ENCODE assay signal across 1 cellular context in genomic region chr4:26821677-26822503, GRCh38.
A peak's percentile ranks its signal among the peaks of the same experiment; 100 is the strongest.
TF ChIP-seq lines count a peak whose summit lies in the region.

No MANE protein-coding gene starts in this region.

TF ChIP-seq in HepG2, 621 proteins besides CTCF, POLR2A, EP300 and RAD21 (continued from another document and continues in another):
- TF ChIP-seq, protein P1, sequence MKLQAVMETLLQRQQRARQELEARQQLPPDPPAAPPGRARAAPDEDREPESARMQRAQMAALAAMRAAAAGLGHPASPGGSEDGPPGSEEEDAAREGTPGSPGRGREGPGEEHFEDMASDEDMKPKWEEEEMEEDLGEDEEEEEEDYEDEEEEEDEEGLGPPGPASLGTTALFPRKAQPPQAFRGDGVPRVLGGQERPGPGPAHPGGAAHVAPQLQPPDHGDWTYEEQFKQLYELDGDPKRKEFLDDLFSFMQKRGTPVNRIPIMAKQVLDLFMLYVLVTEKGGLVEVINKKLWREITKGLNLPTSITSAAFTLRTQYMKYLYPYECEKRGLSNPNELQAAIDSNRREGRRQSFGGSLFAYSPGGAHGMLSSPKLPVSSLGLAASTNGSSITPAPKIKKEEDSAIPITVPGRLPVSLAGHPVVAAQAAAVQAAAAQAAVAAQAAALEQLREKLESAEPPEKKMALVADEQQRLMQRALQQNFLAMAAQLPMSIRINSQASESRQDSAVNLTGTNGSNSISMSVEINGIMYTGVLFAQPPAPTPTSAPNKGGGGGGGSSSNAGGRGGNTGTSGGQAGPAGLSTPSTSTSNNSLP (IDR thresholded peaks at IDR 0.05; ENCODE audit: low read depth, low read length): peak; percentile 71
- TF ChIP-seq ZKSCAN5 (CRISPR knock-in tag; IDR thresholded peaks at IDR 0.05) (no peak), FOXP1 (IDR thresholded peaks at IDR 0.05) (no peak), FOXP1 (CRISPR knock-in tag; IDR thresholded peaks at IDR 0.05) (peak; percentile 45), CREM (IDR thresholded peaks at IDR 0.05) (peak; percentile 62), CREM (CRISPR knock-in tag; IDR thresholded peaks at IDR 0.05) (no peak), ZNF557 (CRISPR knock-in tag; IDR thresholded peaks at IDR 0.05) (0 out of 2 replicates have a peak, but pooled peaks have one; percentile 40), MIXL1 (CRISPR knock-in tag; IDR thresholded peaks at IDR 0.05) (peak; percentile 99), ZNF788 (CRISPR knock-in tag; IDR thresholded peaks at IDR 0.05; ENCODE audit: borderline replicate concordance) (peak; percentile 60; the same call in 1 of the 2 replicates), MLLT10 (CRISPR knock-in tag; IDR thresholded peaks at IDR 0.05) (no peak), KMT2B (CRISPR knock-in tag; IDR thresholded peaks at IDR 0.05) (peak; percentile 49; the same call in 1 of the 2 replicates), U2AF1 (optimal IDR thresholded peaks at IDR 0.05; ENCODE audit: low read depth, low read length) (no peak), GZF1 (CRISPR knock-in tag; IDR thresholded peaks at IDR 0.05) (peak; percentile 45; the same call in 1 of the 2 replicates), RARA (CRISPR knock-in tag; IDR thresholded peaks at IDR 0.05) (peak; percentile 53), ZNF768 (CRISPR knock-in tag; IDR thresholded peaks at IDR 0.05) (0 out of 2 replicates have a peak, but pooled peaks have one; percentile 36), PLSCR1 (CRISPR knock-in tag; IDR thresholded peaks at IDR 0.05; ENCODE audit: borderline replicate concordance) (no peak), MIER3 (CRISPR knock-in tag; IDR thresholded peaks at IDR 0.05; ENCODE audit: borderline replicate concordance) (peak; percentile 19; the same call in 1 of the 2 replicates), HIC2 (CRISPR knock-in tag; IDR thresholded peaks at IDR 0.05; ENCODE audit: low read depth) (peak; percentile 33; the same call in 1 of the 2 replicates), TBX2 (CRISPR knock-in tag; IDR thresholded peaks at IDR 0.05; ENCODE audit: borderline replicate concordance) (peak; percentile 65; the same call in 1 of the 2 replicates), RBFOX2 (IDR thresholded peaks at IDR 0.05; ENCODE audit: low read depth, low read length) (no peak; the same call in 1 of the 2 replicates), ZNF317 (CRISPR knock-in tag; IDR thresholded peaks at IDR 0.05) (peak; percentile 67; the same call in 1 of the 2 replicates), EHMT2 (IDR thresholded peaks at IDR 0.05; ENCODE audit: borderline replicate concordance, low read depth, low read length) (peak; percentile 22; the same call in 1 of the 2 replicates), RFXANK (CRISPR knock-in tag; IDR thresholded peaks at IDR 0.05) (no peak), ZNF782 (CRISPR knock-in tag; IDR thresholded peaks at IDR 0.05; ENCODE audit: borderline replicate concordance) (peak; percentile 34; the same call in 1 of the 2 replicates), RBAK (CRISPR knock-in tag; IDR thresholded peaks at IDR 0.05) (peak; percentile 76; the same call in 1 of the 2 replicates), ZNF124 (CRISPR knock-in tag; IDR thresholded peaks at IDR 0.05) (peak; percentile 80; the same call in 1 of the 2 replicates), HNF1A (IDR thresholded peaks at IDR 0.05; ENCODE audit: low read depth) (no peak), HNF1A (CRISPR knock-in tag; IDR thresholded peaks at IDR 0.05; ENCODE audit: borderline replicate concordance) (peak; percentile 21; the same call in 1 of the 2 replicates), TAF1 (CRISPR knock-in tag; IDR thresholded peaks at IDR 0.05) (0 out of 2 replicates have a peak, but pooled peaks have one; percentile 2), ZNF431 (CRISPR knock-in tag; IDR thresholded peaks at IDR 0.05; ENCODE audit: borderline replicate concordance, low read depth) (0 out of 2 replicates have a peak, but pooled peaks have one; percentile 58), ATF2 (CRISPR knock-in tag; IDR thresholded peaks at IDR 0.05) (peak; percentile 43; the same call in 1 of the 2 replicates), NCOA2 (CRISPR knock-in tag; IDR thresholded peaks at IDR 0.05) (peak; percentile 30; the same call in 1 of the 2 replicates), HDAC2 (CRISPR knock-in tag; IDR thresholded peaks at IDR 0.05) (peak; percentile 57), ZNF337 (CRISPR knock-in tag; IDR thresholded peaks at IDR 0.05; ENCODE audit: borderline replicate concordance, low read depth) (no peak)
- TF ChIP-seq, protein P2, sequence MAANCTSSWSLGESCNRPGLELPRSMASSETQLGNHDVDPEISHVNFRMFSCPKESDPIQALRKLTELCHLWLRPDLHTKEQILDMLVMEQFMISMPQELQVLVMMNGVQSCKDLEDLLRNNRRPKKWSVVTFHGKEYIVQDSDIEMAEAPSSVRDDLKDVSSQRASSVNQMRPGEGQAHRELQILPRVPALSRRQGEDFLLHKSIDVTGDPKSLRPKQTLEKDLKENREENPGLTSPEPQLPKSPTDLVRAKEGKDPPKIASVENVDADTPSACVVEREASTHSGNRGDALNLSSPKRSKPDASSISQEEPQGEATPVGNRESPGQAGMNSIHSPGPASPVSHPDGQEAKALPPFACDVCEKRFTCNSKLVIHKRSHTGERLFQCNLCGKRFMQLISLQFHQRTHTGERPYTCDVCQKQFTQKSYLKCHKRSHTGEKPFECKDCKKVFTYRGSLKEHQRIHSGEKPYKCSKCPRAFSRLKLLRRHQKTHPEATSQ (CRISPR knock-in tag; IDR thresholded peaks at IDR 0.05; ENCODE audit: borderline replicate concordance): peak; percentile 74; the same call in 1 of the 2 replicates
- TF ChIP-seq, protein P3, sequence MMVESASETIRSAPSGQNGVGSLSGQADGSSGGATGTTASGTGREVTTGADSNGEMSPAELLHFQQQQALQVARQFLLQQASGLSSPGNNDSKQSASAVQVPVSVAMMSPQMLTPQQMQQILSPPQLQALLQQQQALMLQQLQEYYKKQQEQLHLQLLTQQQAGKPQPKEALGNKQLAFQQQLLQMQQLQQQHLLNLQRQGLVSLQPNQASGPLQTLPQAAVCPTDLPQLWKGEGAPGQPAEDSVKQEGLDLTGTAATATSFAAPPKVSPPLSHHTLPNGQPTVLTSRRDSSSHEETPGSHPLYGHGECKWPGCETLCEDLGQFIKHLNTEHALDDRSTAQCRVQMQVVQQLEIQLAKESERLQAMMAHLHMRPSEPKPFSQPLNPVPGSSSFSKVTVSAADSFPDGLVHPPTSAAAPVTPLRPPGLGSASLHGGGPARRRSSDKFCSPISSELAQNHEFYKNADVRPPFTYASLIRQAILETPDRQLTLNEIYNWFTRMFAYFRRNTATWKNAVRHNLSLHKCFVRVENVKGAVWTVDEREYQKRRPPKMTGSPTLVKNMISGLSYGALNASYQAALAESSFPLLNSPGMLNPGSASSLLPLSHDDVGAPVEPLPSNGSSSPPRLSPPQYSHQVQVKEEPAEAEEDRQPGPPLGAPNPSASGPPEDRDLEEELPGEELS (CRISPR knock-in tag; IDR thresholded peaks at IDR 0.05): peak; percentile 77; the same call in 1 of the 2 replicates
- TF ChIP-seq, protein P4, sequence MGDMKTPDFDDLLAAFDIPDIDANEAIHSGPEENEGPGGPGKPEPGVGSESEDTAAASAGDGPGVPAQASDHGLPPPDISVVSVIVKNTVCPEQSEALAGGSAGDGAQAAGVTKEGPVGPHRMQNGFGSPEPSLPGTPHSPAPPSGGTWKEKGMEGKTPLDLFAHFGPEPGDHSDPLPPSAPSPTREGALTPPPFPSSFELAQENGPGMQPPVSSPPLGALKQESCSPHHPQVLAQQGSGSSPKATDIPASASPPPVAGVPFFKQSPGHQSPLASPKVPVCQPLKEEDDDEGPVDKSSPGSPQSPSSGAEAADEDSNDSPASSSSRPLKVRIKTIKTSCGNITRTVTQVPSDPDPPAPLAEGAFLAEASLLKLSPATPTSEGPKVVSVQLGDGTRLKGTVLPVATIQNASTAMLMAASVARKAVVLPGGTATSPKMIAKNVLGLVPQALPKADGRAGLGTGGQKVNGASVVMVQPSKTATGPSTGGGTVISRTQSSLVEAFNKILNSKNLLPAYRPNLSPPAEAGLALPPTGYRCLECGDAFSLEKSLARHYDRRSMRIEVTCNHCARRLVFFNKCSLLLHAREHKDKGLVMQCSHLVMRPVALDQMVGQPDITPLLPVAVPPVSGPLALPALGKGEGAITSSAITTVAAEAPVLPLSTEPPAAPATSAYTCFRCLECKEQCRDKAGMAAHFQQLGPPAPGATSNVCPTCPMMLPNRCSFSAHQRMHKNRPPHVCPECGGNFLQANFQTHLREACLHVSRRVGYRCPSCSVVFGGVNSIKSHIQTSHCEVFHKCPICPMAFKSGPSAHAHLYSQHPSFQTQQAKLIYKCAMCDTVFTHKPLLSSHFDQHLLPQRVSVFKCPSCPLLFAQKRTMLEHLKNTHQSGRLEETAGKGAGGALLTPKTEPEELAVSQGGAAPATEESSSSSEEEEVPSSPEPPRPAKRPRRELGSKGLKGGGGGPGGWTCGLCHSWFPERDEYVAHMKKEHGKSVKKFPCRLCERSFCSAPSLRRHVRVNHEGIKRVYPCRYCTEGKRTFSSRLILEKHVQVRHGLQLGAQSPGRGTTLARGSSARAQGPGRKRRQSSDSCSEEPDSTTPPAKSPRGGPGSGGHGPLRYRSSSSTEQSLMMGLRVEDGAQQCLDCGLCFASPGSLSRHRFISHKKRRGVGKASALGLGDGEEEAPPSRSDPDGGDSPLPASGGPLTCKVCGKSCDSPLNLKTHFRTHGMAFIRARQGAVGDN (CRISPR knock-in tag; IDR thresholded peaks at IDR 0.05): peak; percentile 71
- TF ChIP-seq, protein P5, sequence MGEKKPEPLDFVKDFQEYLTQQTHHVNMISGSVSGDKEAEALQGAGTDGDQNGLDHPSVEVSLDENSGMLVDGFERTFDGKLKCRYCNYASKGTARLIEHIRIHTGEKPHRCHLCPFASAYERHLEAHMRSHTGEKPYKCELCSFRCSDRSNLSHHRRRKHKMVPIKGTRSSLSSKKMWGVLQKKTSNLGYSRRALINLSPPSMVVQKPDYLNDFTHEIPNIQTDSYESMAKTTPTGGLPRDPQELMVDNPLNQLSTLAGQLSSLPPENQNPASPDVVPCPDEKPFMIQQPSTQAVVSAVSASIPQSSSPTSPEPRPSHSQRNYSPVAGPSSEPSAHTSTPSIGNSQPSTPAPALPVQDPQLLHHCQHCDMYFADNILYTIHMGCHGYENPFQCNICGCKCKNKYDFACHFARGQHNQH (CRISPR knock-in tag; IDR thresholded peaks at IDR 0.05): peak; percentile 80
